ENCODE assay signal across 8 cellular contexts in genomic region chr10:112140110-112140755, GRCh38. TPM values are rescaled to one million over a fixed set of nuclear protein-coding genes. Genes with fewer than 3 reads are reported as not detected.
DNase-seq lines count a peak whose midpoint lies in the region; ATAC-seq, FAIRE-seq and TF ChIP-seq lines count a peak whose summit lies in the region.

No MANE protein-coding gene starts in this region.

- H3K9me3 ChIP-seq in Panc1 (ENCODE audit: control insufficient read depth, insufficient read depth, low read depth, low read length) (no peaks in the 10 kb centered on the region), parathyroid adenoma (ENCODE audit: control insufficient read depth, low read length) (no peaks in the 10 kb centered on the region), upper lobe of left lung (no peaks in the 10 kb centered on the region)

- CTCF ChIA-PET in Panc1 (lab: Charles Lee), result interaction anchor here (0.6 to 0.9 kb wide), 3 partner anchors 42 to 785 kb away, joined by 3 to 7 read pairs (median 3); no protein-coding TSS in a partner anchor

- FAIRE-seq in HTR-8/SVneo (lab: Jason Lieb, UNC), result no peak

- no peak for TF ChIP-seq POLR2A in upper lobe of left lung (IDR thresholded peaks at IDR 0.05)

- intact Hi-C loops in Panc1 (cut with micrococcal nuclease; ENCODE audit: unreplicated experiment), result loop anchor here (2.0 to 10.0 kb wide), 3 partner anchors 175 to 1065 kb away; partner anchors contain the start of gene ADRA2A

- no TSS peak for BruUV-seq in Panc1 (replicated peaks; lab: Mats Ljungman, UMichigan)

- H3K4me3 ChIP-seq in Panc1 (ENCODE audit: low read depth in 2 of 2, low read length in 2 of 2), result no peak overlapping the region
- no peak overlapping the region for H3K4me3 ChIP-seq in fibroblast of villous mesenchyme (ENCODE audit: low read depth, low read length)
- H3K4me3 ChIP-seq in parathyroid adenoma (ENCODE audit: low read depth, low read length), result no peak overlapping the region
- no peak overlapping the region for H3K4me3 ChIP-seq in upper lobe of left lung

- no peaks in the 10 kb centered on the region for H3K27me3 ChIP-seq in Panc1 (ENCODE audit: control insufficient read depth, insufficient read depth, low read length)
- no peaks in the 10 kb centered on the region for H3K27me3 ChIP-seq in parathyroid adenoma (ENCODE audit: control insufficient read depth, insufficient read depth, low read length)
- H3K27me3 ChIP-seq in upper lobe of left lung, result no peaks in the 10 kb centered on the region

- no peak overlapping the region for H3K9ac ChIP-seq in parathyroid adenoma

- DNase-seq in EL (peak; percentile 68), HTR-8/SVneo (ENCODE audit: insufficient read length, low spot score) (peak; percentile 63), Panc1 (ENCODE audit: low read depth, low spot score) (peak; percentile 50), activated T-helper 1 cell treated with Interleukin-2 at 50 U/mL for 16 hours (ENCODE audit: low read depth) (peak; percentile 26), fibroblast of villous mesenchyme (ENCODE audit: low read depth) (peak; percentile 63), upper lobe of left lung (peak in 1 of 2 donors; percentile 39)

- no peak overlapping the region for H3K4me2 ChIP-seq in parathyroid adenoma (ENCODE audit: low read length)

- POLR2A ChIA-PET in Panc1 (lab: Charles Lee), result no interaction called here

- TF ChIP-seq EP300 in upper lobe of left lung (IDR thresholded peaks at IDR 0.05), result no peak

- no peak overlapping the region for H3K27ac ChIP-seq in Panc1 (ENCODE audit: low read length)
- H3K27ac ChIP-seq in parathyroid adenoma, result no peak overlapping the region
- H3K27ac ChIP-seq in upper lobe of left lung, result no peak overlapping the region

- WGBS in upper lobe of left lung, 2 donors, result 22 to 41% methylated on average over 8 to 10 of the region's 10 CpGs

- ATAC-seq in GM21529 (IDR thresholded peaks at IDR 0.05; ENCODE audit: unreplicated experiment) (peak; percentile 99), Panc1 (peak; percentile 96), upper lobe of left lung (ENCODE audit: low FRiP score in 2 of 2) (peak; percentile 74 to 82)

- in situ Hi-C loops in Panc1 (cut with HindIII; ENCODE audit: low pct_unique_long_range_greater_than_20kb, low sequenced_read_pairs), result no loop called here

- peak; percentile 98 for TF ChIP-seq CTCF in Panc1 (IDR thresholded peaks at IDR 0.05)
- peak; percentile 92 for TF ChIP-seq CTCF in fibroblast of villous mesenchyme (IDR thresholded peaks at IDR 0.05; ENCODE audit: insufficient read depth, low read depth, low read length)
- peak; percentile 55 for TF ChIP-seq CTCF in parathyroid adenoma (IDR thresholded peaks at IDR 0.05)
- TF ChIP-seq CTCF in upper lobe of left lung (IDR thresholded peaks at IDR 0.05), result peak; percentile 55 to 80 (median 68)

- H3K4me1 ChIP-seq in Panc1 (ENCODE audit: control insufficient read depth, insufficient read depth, low read length), result no peaks in the 10 kb centered on the region
- no peaks in the 10 kb centered on the region for H3K4me1 ChIP-seq in parathyroid adenoma
- no peaks in the 10 kb centered on the region for H3K4me1 ChIP-seq in upper lobe of left lung

- H3K36me3 ChIP-seq in Panc1 (ENCODE audit: control insufficient read depth, insufficient read depth, low read length) (no peaks in the 10 kb centered on the region), parathyroid adenoma (ENCODE audit: control insufficient read depth, insufficient read depth, low read length) (no peaks in the 10 kb centered on the region), upper lobe of left lung (no peaks in the 10 kb centered on the region)

- no peaks in the 10 kb centered on the region for H3K79me2 ChIP-seq in parathyroid adenoma

- no peak overlapping the region for H2AFZ ChIP-seq in parathyroid adenoma

RNA-seq across cellular contexts. Expression of gene GPAM, which starts 43.3 kb away (rescaled TPM):
- total RNA-seq in Panc1 (2021; ENCODE audit: unreplicated experiment) (8.0 TPM), fibroblast of villous mesenchyme (10.3 and 12.5 TPM in 2 replicates), upper lobe of left lung (10 to 100 TPM in 3 of 6 donors, 1 to 10 TPM in 3; 6.7 to 26.2 (median 10.6) TPM)
- polyA plus RNA-seq in Panc1 (2012; ENCODE audit: insufficient read length), result 3.4 TPM
